8 cellular contexts compared by ENCODE assay signal in genomic region chr3:187616307-187616939, GRCh38. TPM values are rescaled to one million over a fixed set of nuclear protein-coding genes. Genes with fewer than 3 reads are reported as not detected.
DNase-seq lines count a peak whose midpoint lies in the region; ATAC-seq and TF ChIP-seq lines count a peak whose summit lies in the region.

No MANE protein-coding gene starts in this region.

- no peaks in the 10 kb centered on the region for H3K36me3 ChIP-seq in psoas muscle (ENCODE audit: insufficient read depth in 1 of 2, low read depth in 1 of 2)

- no peaks in the 10 kb centered on the region for H3K4me1 ChIP-seq in foreskin keratinocyte
- H3K4me1 ChIP-seq in psoas muscle, result peaks cover 4% of the 10 kb centered on the region

- no peaks in the 10 kb centered on the region for H3K4me1 Mint-ChIP-seq in activated T-cell treated with anti-CD3 and anti-CD28 coated beads, Interleukin-2, amount 50 U/mL, for 4 hours (ENCODE audit: low read depth)

- no peak overlapping the region for H3K4me3 Mint-ChIP-seq in activated T-cell treated with anti-CD3 and anti-CD28 coated beads, Interleukin-2, amount 50 U/mL, for 4 hours

- H3K27ac ChIP-seq in foreskin keratinocyte, result no peak overlapping the region
- no peak overlapping the region for H3K27ac ChIP-seq in psoas muscle

- H3K27me3 ChIP-seq in foreskin keratinocyte (peaks cover 29% of the 10 kb centered on the region), psoas muscle (ENCODE audit: insufficient read depth in 3 of 3, low read length in 2 of 3) (no peaks in the 10 kb centered on the region)

- in situ Hi-C loops in GM13977 (cut with MboI; ENCODE audit: low pct_unique_long_range_greater_than_20kb, low sequenced_read_pairs, unreplicated experiment), result no loop called here

- H3K27me3 Mint-ChIP-seq in activated T-cell treated with anti-CD3 and anti-CD28 coated beads, Interleukin-2, amount 50 U/mL, for 4 hours (ENCODE audit: low read depth), result peaks cover 18% of the 10 kb centered on the region

- CTCF ChIA-PET in AG04449 (lab: Yijun Ruan, JAX), result interaction anchor here (0.6 to 3.7 kb wide), 21 partner anchors 9 to 393 kb away, joined by 3 to 47 read pairs (median 5); no protein-coding TSS in a partner anchor

- intact Hi-C loops in psoas muscle (cut with DNase I), result loop anchor here (5.0 to 10.0 kb wide), 2 partner anchors 61 to 292 kb away; no protein-coding TSS in a partner anchor

- no peaks in the 10 kb centered on the region for H3K9me3 ChIP-seq in psoas muscle

- peak; percentile 65 to 67 for ATAC-seq in activated T-cell treated with anti-CD3 and anti-CD28 coated beads, Interleukin-2, amount 50 U/mL, for 4 hours
- ATAC-seq in foreskin keratinocyte (peak; percentile 59), psoas muscle (peak; percentile 44 to 82 (median 59)), HG02970 (IDR thresholded peaks at IDR 0.05; ENCODE audit: low FRiP score, unreplicated experiment) (no peak)

- no peaks in the 10 kb centered on the region for H3K9me3 Mint-ChIP-seq in activated T-cell treated with anti-CD3 and anti-CD28 coated beads, Interleukin-2, amount 50 U/mL, for 4 hours

- H3K36me3 Mint-ChIP-seq in activated T-cell treated with anti-CD3 and anti-CD28 coated beads, Interleukin-2, amount 50 U/mL, for 4 hours (ENCODE audit: insufficient read depth), result no peaks in the 10 kb centered on the region

- no peak overlapping the region for H3K4me3 ChIP-seq in AG04449 (ENCODE audit: low read depth, low read length)
- no peak overlapping the region for H3K4me3 ChIP-seq in psoas muscle

- peak; percentile 66 for TF ChIP-seq CTCF in AG04449 (IDR thresholded peaks at IDR 0.05; ENCODE audit: insufficient read depth, low read length, missing control alignments)
- peak; percentile 72 for TF ChIP-seq CTCF in GM13977 (IDR thresholded peaks at IDR 0.05; ENCODE audit: extremely low read depth, insufficient read depth, missing control alignments)
- TF ChIP-seq CTCF in foreskin keratinocyte (conservative IDR thresholded peaks at IDR 0.05), result peak; percentile 75
- TF ChIP-seq CTCF in psoas muscle (IDR thresholded peaks at IDR 0.05), result peak; percentile 75

- DNase-seq in AG04449 (ENCODE audit: low read depth, low spot score) (no peak), GM13977 (ENCODE audit: low spot score) (peak; percentile 51), HPDE6-E6E7 (ENCODE audit: extremely low spot score) (peak; percentile 23), OCI-M1 (lab: John Stamatoyannopoulos, UW) (peak; percentile 74), foreskin keratinocyte (peak in 1 of 2 donors; percentile 15), psoas muscle (peak in 1 of 2 donors; percentile 51)
- DNase-seq in activated T-cell treated with anti-CD3 and anti-CD28 coated beads, Interleukin-2, amount 50 U/mL, for 4 hours, result peak; percentile 24

- POLR2A ChIA-PET in AG04449 (lab: Yijun Ruan, JAX), result no interaction called here

- WGBS in psoas muscle, 3 donors, result 50 to 63% (median 58%) methylated on average over 4 of the region's 4 CpGs

RNA-seq across cellular contexts. Expression of gene SST, which starts 53.8 kb away (rescaled TPM):
- not detected for total RNA-seq in activated T-cell treated with anti-CD3 and anti-CD28 coated beads, Interleukin-2, amount 50 U/mL, for 4 hours
- total RNA-seq in foreskin keratinocyte (not detected in 2 replicates), psoas muscle (not detected)
- polyA plus RNA-seq in foreskin keratinocyte (not detected in 2 replicates), psoas muscle (under 1 TPM in 2 of 3 donors, not detected in 1; 0.23 to 0.85 TPM)
